In the genomic region with DNA sequence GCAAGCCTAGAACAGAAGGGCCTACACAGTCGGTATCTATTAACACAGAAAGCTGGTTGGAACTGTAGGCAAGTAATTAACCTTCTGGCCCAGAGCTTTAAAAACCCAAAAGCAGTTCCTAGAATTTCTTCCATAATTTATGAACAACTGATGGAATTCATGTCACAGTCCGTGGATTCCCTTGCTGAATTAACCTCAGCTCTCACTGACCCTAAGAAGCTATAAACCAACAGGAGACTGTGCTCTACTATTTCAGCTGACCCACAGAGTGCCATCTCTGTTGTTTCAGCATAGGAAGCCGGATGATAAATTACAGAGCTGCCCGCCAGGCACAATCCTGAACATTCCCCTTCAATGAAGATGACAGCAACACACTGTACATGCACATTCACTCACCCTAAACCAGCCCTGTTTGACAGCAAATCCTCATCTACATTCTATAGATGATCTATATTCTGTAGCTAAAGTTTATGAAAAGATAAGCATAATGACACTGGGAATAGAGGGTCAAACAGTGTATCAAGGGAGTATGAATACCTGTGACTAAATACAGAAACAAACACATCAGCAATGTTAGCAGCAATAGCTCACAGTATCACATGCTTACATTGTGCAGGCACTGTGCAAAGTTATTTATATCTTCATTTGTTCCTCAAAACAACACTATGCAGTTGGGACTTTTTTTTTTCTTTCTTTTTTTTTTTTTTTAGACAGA, we compare ENCODE assay signal across 12 cellular contexts.
DNase-seq lines count a peak whose midpoint lies in the region; ATAC-seq lines count a peak whose summit lies in the region.
"Had no signal": no experiment of that assay in that cellular context is flagged by ENCODE, and none has a peak within 500 bp of the region (broad histone marks: within the 10 kb centered on the region; RNA-seq: fewer than 3 reads in every experiment).

No MANE protein-coding gene starts in this region.

- no peaks in the 10 kb centered on the region for H3K27me3 ChIP-seq in skeletal muscle tissue (ENCODE audit: control insufficient read depth in 3 of 3, insufficient read depth in 3 of 3, low read length in 3 of 3)

- H3K27ac ChIP-seq in skeletal muscle tissue (ENCODE audit: low read depth, low read length), result peak overlapping the region; percentile 69

- H3K4me3 ChIP-seq in skeletal muscle tissue (ENCODE audit: low read length in 3 of 3), result no peak overlapping the region

- peak; percentile 70 for ATAC-seq in GM19328 (IDR thresholded peaks at IDR 0.05; ENCODE audit: unreplicated experiment)
- peak; percentile 81 for ATAC-seq in HG02623 (IDR thresholded peaks at IDR 0.05; ENCODE audit: unreplicated experiment)
- ATAC-seq in HG03097 (IDR thresholded peaks at IDR 0.05; ENCODE audit: low FRiP score, unreplicated experiment), result no peak
- ATAC-seq: activated naive CD4-positive, alpha-beta T cell treated with anti-CD3 and anti-CD28 coated beads, Interleukin-2, amount 50 U/mL, for 72 hours; CD8-positive, alpha-beta T cell; esophagus mucosa had no signal

- DNase-seq in NCI-H69 (lab: John Stamatoyannopoulos, UW) (peak; percentile 62), NCI-H2081 treated with DMSO at 0.1 percent for 48 hours (lab: John Stamatoyannopoulos, UW) (no peak)
- DNase-seq in effector CD4-positive, alpha-beta T cell, result no peak
- DNase-seq: activated CD8-positive, alpha-beta memory T cell treated with anti-CD3 and anti-CD28 coated beads for 24 hours; CD8-positive, alpha-beta T cell; NCI-H226 had no signal

- H3K36me3 ChIP-seq in skeletal muscle tissue (ENCODE audit: control insufficient read depth in 3 of 3, insufficient read depth in 3 of 3, low read length in 3 of 3), result no peaks in the 10 kb centered on the region

- no peaks in the 10 kb centered on the region for H3K4me1 ChIP-seq in skeletal muscle tissue (ENCODE audit: control insufficient read depth in 3 of 3, insufficient read depth in 3 of 3, low read length in 3 of 3)

- H3K9me3 ChIP-seq in skeletal muscle tissue (ENCODE audit: control insufficient read depth in 3 of 3, low read length in 3 of 3), result no peaks in the 10 kb centered on the region

- H3K9ac ChIP-seq in skeletal muscle tissue (ENCODE audit: low read depth in 1 of 3, low read length in 3 of 3), result no peak overlapping the region
